8 cellular contexts compared by ENCODE assay signal in genomic region chr13:110340812-110341444, GRCh38. TPM values are rescaled to one million over a fixed set of nuclear protein-coding genes. Genes with fewer than 3 reads are reported as not detected.
DNase-seq lines count a peak whose midpoint lies in the region; ATAC-seq, FAIRE-seq and TF ChIP-seq lines count a peak whose summit lies in the region.

No MANE protein-coding gene starts in this region.

- POLR2A ChIA-PET in HepG2 (lab: Yijun Ruan, JAX), result no interaction called here

- H3K9me3 ChIP-seq in liver (ENCODE audit: control insufficient read depth in 4 of 4, low read length in 3 of 4) (no peaks in the 10 kb centered on the region), HepG2 (ENCODE audit: low read length) (no peaks in the 10 kb centered on the region), prostate gland (no peaks in the 10 kb centered on the region), transverse colon (no peaks in the 10 kb centered on the region)

- peak in 1 of 2 donors; percentile 13 for TF ChIP-seq RAD21 in liver (IDR thresholded peaks at IDR 0.05)
- no peak for TF ChIP-seq RAD21 in HepG2 (CRISPR knock-in tag; IDR thresholded peaks at IDR 0.05)

- no peak overlapping the region for H3K27ac Mint-ChIP-seq in activated CD8-positive, alpha-beta memory T cell treated with anti-CD3 and anti-CD28 coated beads, Interleukin-2, amount 10 ng/mL, durations not matched to agents 7 days and 5 days

- H3K4me3 ChIP-seq in liver (ENCODE audit: low read depth in 1 of 3, low read length in 3 of 3) (no peak overlapping the region), HepG2 (replicated peaks in 1 of 3; ENCODE audit: insufficient read depth in 1 of 3, low read depth in 2 of 3, low read length in 3 of 3) (no peak overlapping the region), fibroblast of mammary gland (ENCODE audit: control insufficient read depth, low read depth, low read length) (no peak overlapping the region), prostate gland (no peak overlapping the region), transverse colon (no peak overlapping the region)

- CTCF ChIA-PET in HepG2 (lab: Yijun Ruan, JAX; ENCODE audit: low intra/inter-chr PET ratio, low total read pairs), result no interaction called here
- CTCF ChIA-PET in activated CD8-positive, alpha-beta memory T cell treated with anti-CD3 and anti-CD28 coated beads, Interleukin-2, amount 10 ng/mL, durations not matched to agents 7 days and 5 days (lab: Charles Lee), result no interaction called here

- TF ChIP-seq EP300 in HepG2 (IDR thresholded peaks at IDR 0.05; ENCODE audit: low read depth in 2 of 2, low read length in 2 of 2) (no peak), HepG2 (CRISPR knock-in tag; IDR thresholded peaks at IDR 0.05; ENCODE audit: borderline replicate concordance) (no peak), transverse colon (IDR thresholded peaks at IDR 0.05; ENCODE audit: low read depth) (peak; percentile 83)

- no peak overlapping the region for H3K4me3 Mint-ChIP-seq in activated CD8-positive, alpha-beta memory T cell treated with anti-CD3 and anti-CD28 coated beads, Interleukin-2, amount 10 ng/mL, durations not matched to agents 7 days and 5 days

- in situ Hi-C loops in HepG2 (cut with HindIII; ENCODE audit: extremely low pct_ligation_motif_present, low pct_unique_long_range_greater_than_20kb) (no loop called here), transverse colon (cut with MboI; ENCODE audit: low pct_ligation_motif_present in 1 of 4, low pct_unique_long_range_greater_than_20kb in 1 of 4, low sequenced_read_pairs in 3 of 4) (no loop called here)

- H3K36me3 ChIP-seq in liver (ENCODE audit: control insufficient read depth in 4 of 4, insufficient read depth in 3 of 4, low read depth in 1 of 4, low read length in 3 of 4) (no peaks in the 10 kb centered on the region), HepG2 (replicated peaks in 1 of 2; ENCODE audit: control insufficient read depth in 1 of 2, insufficient read depth in 2 of 2, low read length in 2 of 2) (no peaks in the 10 kb centered on the region), prostate gland (no peaks in the 10 kb centered on the region), transverse colon (no peaks in the 10 kb centered on the region)

- H2AFZ ChIP-seq in HepG2 (ENCODE audit: low read length), result no peak overlapping the region

- H3K27ac ChIP-seq in liver (ENCODE audit: low read depth in 1 of 2, low read length in 2 of 2) (peak overlapping the region; percentile 80 to 85), HepG2 (ENCODE audit: extremely low read length, insufficient read depth, low read length) (no peak overlapping the region), prostate gland (peak overlapping the region; percentile 77 to 82), transverse colon (peak overlapping the region; percentile 84 to 87 (median 86))

- no peak overlapping the region for H3K9ac ChIP-seq in liver (ENCODE audit: low read depth in 1 of 2, low read length in 2 of 2)
- no peak overlapping the region for H3K9ac ChIP-seq in HepG2 (ENCODE audit: insufficient read depth, low read depth, low read length)

- TF ChIP-seq POLR2A in HepG2 (IDR thresholded peaks at IDR 0.05; ENCODE audit: insufficient read depth in 1 of 2, low read depth in 2 of 2, low read length in 2 of 2) (no peak), prostate gland (IDR thresholded peaks at IDR 0.05) (no peak), transverse colon (IDR thresholded peaks at IDR 0.05) (peak; percentile 31)

- peaks cover 1% of the 10 kb centered on the region for H3K36me3 Mint-ChIP-seq in activated CD8-positive, alpha-beta memory T cell treated with anti-CD3 and anti-CD28 coated beads, Interleukin-2, amount 10 ng/mL, durations not matched to agents 7 days and 5 days

- no peak for FAIRE-seq in HepG2 (lab: Jason Lieb, UNC)

- H3K4me2 ChIP-seq in HepG2 (ENCODE audit: low read depth, low read length), result no peak overlapping the region

- peaks cover 18% of the 10 kb centered on the region for H3K4me1 Mint-ChIP-seq in activated CD8-positive, alpha-beta memory T cell treated with anti-CD3 and anti-CD28 coated beads, Interleukin-2, amount 10 ng/mL, durations not matched to agents 7 days and 5 days

- WGBS in liver, result 48% methylated on average over 24 of the region's 24 CpGs
- WGBS in HepG2 (ENCODE audit: low lambda C conversion rate), result 43% methylated on average over 20 of the region's 24 CpGs
- WGBS in prostate gland, result 37% methylated on average over 24 of the region's 24 CpGs
- WGBS in transverse colon (ENCODE audit: low coverage in 1 of 2), 2 donors, result 45% methylated on average over 24 of the region's 24 CpGs; no CpG with 5 or more reads in 1 of the 2 donors

- intact Hi-C loops in HepG2 (cut with micrococcal nuclease; ENCODE audit: unreplicated experiment) (no loop called here), prostate gland (cut with DNase I) (loop anchor here (1.0 to 5.0 kb wide), 3 partner anchors 30 to 71 kb away; no protein-coding TSS in a partner anchor), transverse colon (cut with DNase I; ENCODE audit: low total_unique reads) (loop anchor here (5.0 kb wide), 1 partner anchor 34 kb away; the partner anchor contains the start of genes COL4A1 and COL4A2)

- BruUV-seq in HepG2 (replicated peaks; lab: Mats Ljungman, UMichigan), result no TSS peak

- DNase-seq in HepG2 (ENCODE audit: low spot score) (no peak), fibroblast of mammary gland (ENCODE audit: low read depth) (peak; percentile 34), prostate gland (ENCODE audit: low spot score) (peak; percentile 37), transverse colon (peak; percentile 76), NCI-H69 (lab: John Stamatoyannopoulos, UW) (no peak)
- peak; percentile 69 for DNase-seq in activated CD8-positive, alpha-beta memory T cell treated with anti-CD3 and anti-CD28 coated beads, Interleukin-2, amount 10 ng/mL, durations not matched to agents 7 days and 5 days

- no peaks in the 10 kb centered on the region for H3K9me3 Mint-ChIP-seq in activated CD8-positive, alpha-beta memory T cell treated with anti-CD3 and anti-CD28 coated beads, Interleukin-2, amount 10 ng/mL, durations not matched to agents 7 days and 5 days (ENCODE audit: low read depth)

- H3K4me1 ChIP-seq in liver (ENCODE audit: control insufficient read depth in 4 of 4, insufficient read depth in 4 of 4, low read length in 3 of 4) (peaks cover 0 to 3% (median 0%) of the 10 kb centered on the region in 4 donors), HepG2 (ENCODE audit: insufficient read depth, low read length) (no peaks in the 10 kb centered on the region), prostate gland (replicated peaks) (peaks cover 5% of the 10 kb centered on the region), transverse colon (peaks cover 24 to 86% (median 45%) of the 10 kb centered on the region in 4 donors)

- no peaks in the 10 kb centered on the region for H3K79me2 ChIP-seq in HepG2 (ENCODE audit: insufficient read depth, low read length)

- no peaks in the 10 kb centered on the region for H4K20me1 ChIP-seq in HepG2 (ENCODE audit: insufficient read depth, low read length)

- H3K27me3 Mint-ChIP-seq in activated CD8-positive, alpha-beta memory T cell treated with anti-CD3 and anti-CD28 coated beads, Interleukin-2, amount 10 ng/mL, durations not matched to agents 7 days and 5 days, result peaks cover 37% of the 10 kb centered on the region

- no peak for TF ChIP-seq CTCF in liver (IDR thresholded peaks at IDR 0.05; ENCODE audit: low read depth, low read length, missing input control)
- TF ChIP-seq CTCF in HepG2 (CRISPR knock-in tag; IDR thresholded peaks at IDR 0.05), result no peak
- TF ChIP-seq CTCF in fibroblast of mammary gland (conservative IDR thresholded peaks at IDR 0.05; ENCODE audit: control insufficient read depth, insufficient read depth, low read depth, low read length), result no peak
- no peak for TF ChIP-seq CTCF in prostate gland (IDR thresholded peaks at IDR 0.05)
- TF ChIP-seq CTCF in transverse colon (IDR thresholded peaks at IDR 0.05), result no peak

- ATAC-seq in HepG2 (no peak), GM18861 (IDR thresholded peaks at IDR 0.05; ENCODE audit: unreplicated experiment) (no peak)
- peak; percentile 87 for ATAC-seq in activated CD8-positive, alpha-beta memory T cell treated with anti-CD3 and anti-CD28 coated beads, Interleukin-2, amount 10 ng/mL, durations not matched to agents 7 days and 5 days

- H3K27me3 ChIP-seq in liver (ENCODE audit: control insufficient read depth in 4 of 4, insufficient read depth in 4 of 4, low read length in 3 of 4) (no peaks in the 10 kb centered on the region), HepG2 (ENCODE audit: control insufficient read depth in 1 of 2, insufficient read depth in 2 of 2, low read length in 2 of 2) (peaks cover 6 to 65% of the 10 kb centered on the region in 2 experiments; a peak in 3 of 5 replicates), prostate gland (replicated peaks; ENCODE audit: insufficient read depth) (no peaks in the 10 kb centered on the region), transverse colon (no peaks in the 10 kb centered on the region)

RNA-seq across cellular contexts. Expression of gene COL4A2, which starts 33.8 kb away (rescaled TPM):
- total RNA-seq in liver, result 10 to 100 TPM; 40.0 to 45.2 TPM
- polyA plus RNA-seq in liver, result 10 to 100 TPM in 1 of 2 donors, 1 to 10 TPM in 1; 8.0 to 40.7 TPM
- 0.15 and 0.22 TPM in 2 replicates for total RNA-seq in HepG2 (2016; rRNA removed; fragmentation: Illumina TruSeq; extraction: Trizol)
- total RNA-seq in HepG2 (2016; cell fraction: cytosol; rRNA removed; fragmentation: Illumina TruSeq; extraction: Trizol; ENCODE audit: low read depth), result not detected in 2 replicates
- total RNA-seq in HepG2 (2016; cell fraction: insoluble cytoplasmic fraction; rRNA removed; fragmentation: Illumina TruSeq; extraction: Trizol), result 0.15 and 0.35 TPM in 2 replicates
- not detected in 2 replicates for total RNA-seq in HepG2 (2016; cell fraction: membrane; rRNA removed; fragmentation: Illumina TruSeq; extraction: Trizol)
- 1.3 TPM in 1 of 2 replicates, not detected in the other for total RNA-seq in HepG2 (2016; cell fraction: nucleus; rRNA removed; fragmentation: Illumina TruSeq; extraction: Trizol)
- polyA plus RNA-seq in HepG2 (2011; rRNA removed), result 1.0 and 1.9 TPM in 2 replicates
- polyA plus RNA-seq in HepG2 (2011; cell fraction: cytosol; rRNA removed), result 0.56 and 1.6 TPM in 2 replicates
- polyA plus RNA-seq in HepG2 (2011; cell fraction: nucleus; rRNA removed), result 1.2 and 4.2 TPM in 2 replicates
- 0.25 and 0.92 TPM in 2 replicates for polyA plus RNA-seq in HepG2 (2012)
- polyA plus RNA-seq in HepG2 (2016; cell fraction: cytosol; fragmentation: Illumina TruSeq; extraction: Trizol; ENCODE audit: low read depth), result 0.21 TPM in 1 of 2 replicates, not detected in the other
- 0.19 and 0.68 TPM in 2 replicates for polyA plus RNA-seq in HepG2 (2016; cell fraction: insoluble cytoplasmic fraction; fragmentation: Illumina TruSeq; extraction: Trizol; ENCODE audit: low read depth)
- polyA plus RNA-seq in HepG2 (2016; cell fraction: membrane; fragmentation: Illumina TruSeq; extraction: Trizol; ENCODE audit: low read depth), result 0.21 and 0.27 TPM in 2 replicates
- polyA plus RNA-seq in HepG2 (2016; cell fraction: nucleus; fragmentation: Illumina TruSeq; extraction: Trizol; ENCODE audit: insufficient read depth, low read depth), result 0.37 TPM in 1 of 2 replicates, not detected in the other
- polyA minus RNA-seq in HepG2 (2011; rRNA and poly(A)+ RNA removed; ENCODE audit: low replicate concordance), result 3.0 and 8.4 TPM in 2 replicates
- 0.97 and 1.9 TPM in 2 replicates for polyA minus RNA-seq in HepG2 (2011; cell fraction: cytosol; rRNA and poly(A)+ RNA removed)
- 0.75 and 1.4 TPM in 2 replicates for polyA minus RNA-seq in HepG2 (2011; cell fraction: nucleus; rRNA and poly(A)+ RNA removed)
- total RNA-seq in activated CD8-positive, alpha-beta memory T cell treated with anti-CD3 and anti-CD28 coated beads, Interleukin-2, amount 10 ng/mL, durations not matched to agents 7 days and 5 days, result not detected
- 100 to 1,000 TPM in 1 of 2 donors, 10 to 100 TPM in 1; 82.8 to 193 TPM for total RNA-seq in prostate gland
- 100 to 1,000 TPM in 2 of 4 donors, 10 to 100 TPM in 2; 75.1 to 322 (median 115) TPM for total RNA-seq in transverse colon

RNA-seq across cellular contexts. Expression of gene COL4A1, which starts 34.0 kb away (rescaled TPM):
- total RNA-seq in liver (10 to 100 TPM; 41.0 to 68.5 TPM), HepG2 (2016; rRNA removed; fragmentation: Illumina TruSeq; extraction: Trizol) (not detected in 2 replicates), prostate gland (100 to 1,000 TPM in 1 of 2 donors, 10 to 100 TPM in 1; 37.3 to 132 TPM), transverse colon (100 to 1,000 TPM in 2 of 4 donors, 10 to 100 TPM in 2; 46.4 to 180 (median 99.2) TPM)
- polyA plus RNA-seq in liver (10 to 100 TPM in 1 of 2 donors, 1 to 10 TPM in 1; 5.0 to 34.7 TPM), HepG2 (2011; rRNA removed) (0.03 TPM in 1 of 2 replicates, not detected in the other)
- not detected in 2 replicates for total RNA-seq in HepG2 (2016; cell fraction: cytosol; rRNA removed; fragmentation: Illumina TruSeq; extraction: Trizol; ENCODE audit: low read depth)
- total RNA-seq in HepG2 (2016; cell fraction: insoluble cytoplasmic fraction; rRNA removed; fragmentation: Illumina TruSeq; extraction: Trizol), result not detected in 2 replicates
- not detected in 2 replicates for total RNA-seq in HepG2 (2016; cell fraction: membrane; rRNA removed; fragmentation: Illumina TruSeq; extraction: Trizol)
- total RNA-seq in HepG2 (2016; cell fraction: nucleus; rRNA removed; fragmentation: Illumina TruSeq; extraction: Trizol), result not detected in 2 replicates
- polyA plus RNA-seq in HepG2 (2011; cell fraction: cytosol; rRNA removed), result not detected in 2 replicates
- polyA plus RNA-seq in HepG2 (2011; cell fraction: nucleus; rRNA removed), result 0.05 TPM in 1 of 2 replicates, not detected in the other
- polyA plus RNA-seq in HepG2 (2012), result not detected in 2 replicates
- not detected in 2 replicates for polyA plus RNA-seq in HepG2 (2016; cell fraction: cytosol; fragmentation: Illumina TruSeq; extraction: Trizol; ENCODE audit: low read depth)
- not detected in 2 replicates for polyA plus RNA-seq in HepG2 (2016; cell fraction: insoluble cytoplasmic fraction; fragmentation: Illumina TruSeq; extraction: Trizol; ENCODE audit: low read depth)
- not detected in 2 replicates for polyA plus RNA-seq in HepG2 (2016; cell fraction: membrane; fragmentation: Illumina TruSeq; extraction: Trizol; ENCODE audit: low read depth)
- polyA plus RNA-seq in HepG2 (2016; cell fraction: nucleus; fragmentation: Illumina TruSeq; extraction: Trizol; ENCODE audit: insufficient read depth, low read depth), result not detected in 2 replicates
- 10.2 TPM in 1 of 2 replicates, not detected in the other for polyA minus RNA-seq in HepG2 (2011; rRNA and poly(A)+ RNA removed; ENCODE audit: low replicate concordance)
- not detected in 2 replicates for polyA minus RNA-seq in HepG2 (2011; cell fraction: cytosol; rRNA and poly(A)+ RNA removed)
- polyA minus RNA-seq in HepG2 (2011; cell fraction: nucleus; rRNA and poly(A)+ RNA removed), result 0.13 TPM in 1 of 2 replicates, not detected in the other
- not detected for total RNA-seq in activated CD8-positive, alpha-beta memory T cell treated with anti-CD3 and anti-CD28 coated beads, Interleukin-2, amount 10 ng/mL, durations not matched to agents 7 days and 5 days

Comparison
In these comparisons a context has a peak if more than half of its experiments do, and no peak if none do; other contexts are left out.
1. RNA of gene COL4A2, which starts 33.8 kb away (total RNA-seq): 82.8 to 193 TPM in prostate gland, 75.1 to 322 TPM in transverse colon and 40.0 to 45.2 TPM in liver; 0.15 to 1.3 TPM in HepG2 and not detected in activated CD8-positive, alpha-beta memory T cell treated with anti-CD3 and anti-CD28 coated beads, Interleukin-2, amount 10 ng/mL, durations not matched to agents 7 days and 5 days; every median in the first group is over 10 times any median in the second.
2. RNA of gene COL4A1, which starts 34.0 kb away (total RNA-seq): 46.4 to 180 TPM in transverse colon, 37.3 to 132 TPM in prostate gland and 41.0 to 68.5 TPM in liver; not detected in HepG2 and not detected in activated CD8-positive, alpha-beta memory T cell treated with anti-CD3 and anti-CD28 coated beads, Interleukin-2, amount 10 ng/mL, durations not matched to agents 7 days and 5 days; every median in the first group is over 10 times any median in the second.
3. DNase-seq: peak in activated CD8-positive, alpha-beta memory T cell treated with anti-CD3 and anti-CD28 coated beads, Interleukin-2, amount 10 ng/mL, durations not matched to agents 7 days and 5 days (single experiment), fibroblast of mammary gland (single experiment), prostate gland (single experiment) and transverse colon (single experiment); none in HepG2 (single experiment) and NCI-H69 (single experiment).